ENCODE assay signal across 14 cellular contexts in the genomic region with DNA sequence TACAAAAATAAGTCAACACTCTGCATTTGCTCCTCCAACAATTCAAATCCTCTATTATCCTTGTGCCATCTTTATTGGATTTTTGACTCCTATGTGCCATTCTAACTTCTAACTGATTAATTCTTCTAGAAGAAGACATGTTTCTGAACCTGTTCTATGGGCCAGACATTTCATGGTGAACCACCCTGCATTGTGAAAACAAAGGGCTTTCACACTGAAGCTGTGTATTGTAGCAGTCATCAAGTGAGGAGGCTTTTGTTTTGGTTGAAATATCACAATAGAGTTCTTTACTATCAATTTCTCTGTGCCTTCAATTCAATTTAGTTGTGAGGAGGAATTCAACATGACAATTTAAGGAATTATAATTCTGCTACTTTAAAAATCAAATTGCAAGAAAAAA.
DNase-seq lines count a peak whose midpoint lies in the region; ATAC-seq and FAIRE-seq lines count a peak whose summit lies in the region.
"Had no signal": no experiment of that assay in that cellular context is flagged by ENCODE, and none has a peak within 500 bp of the region (broad histone marks: within the 10 kb centered on the region; RNA-seq: fewer than 3 reads in every experiment).

No MANE protein-coding gene starts in this region.

- ATAC-seq in HG03196 (IDR thresholded peaks at IDR 0.05; ENCODE audit: unreplicated experiment) (no peak), GM21786 (IDR thresholded peaks at IDR 0.05; ENCODE audit: unreplicated experiment) (no peak)
- ATAC-seq: GM12878 had no signal

- FAIRE-seq in frontal cortex (lab: Jason Lieb, UNC) = peak; percentile 92
- FAIRE-seq: GM12878, GM18507 had no signal

- peak; percentile 81 for DNase-seq in Ammon's horn (ENCODE audit: low spot score)
- peak; percentile 6 to 7 for DNase-seq in frontal cortex (ENCODE audit: low spot score in 2 of 2)
- peak; percentile 87 for DNase-seq in medulla oblongata (ENCODE audit: extremely low spot score)
- peak; percentile 91 for DNase-seq in superior temporal gyrus (ENCODE audit: extremely low spot score)
- no peak for DNase-seq in NK-92 (lab: John Stamatoyannopoulos, UW; ENCODE audit: unreplicated experiment)
- DNase-seq: Calu3, DMS 273 treated with DMSO at 0.1 percent for 48 hours, DMS79, GOT3, H9 had no signal
